ENCODE assay signal across 25 cellular contexts in the genomic region with DNA sequence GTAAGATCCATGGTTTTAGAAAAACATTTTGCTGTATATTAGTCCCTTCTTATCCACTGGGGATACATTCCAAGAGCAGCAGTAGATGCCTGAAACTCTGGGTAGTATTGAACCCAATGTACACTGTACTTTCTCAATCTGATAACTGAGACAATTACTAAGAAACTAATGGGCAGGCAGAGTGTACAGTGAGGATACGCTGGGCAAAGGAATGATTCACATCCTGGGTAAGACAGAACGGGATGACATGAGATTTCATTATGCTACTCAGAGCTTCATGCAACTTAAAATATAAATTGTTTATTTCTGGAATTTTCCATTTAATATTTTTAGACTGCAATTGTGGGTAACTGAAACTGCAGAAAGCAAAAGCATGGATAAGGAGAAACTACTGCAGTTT. TPM values are rescaled to one million over a fixed set of nuclear protein-coding genes. Genes with fewer than 3 reads are reported as not detected.
"Had no signal": no experiment of that assay in that cellular context is flagged by ENCODE, and none has a peak within 500 bp of the region (broad histone marks: within the 10 kb centered on the region; RNA-seq: fewer than 3 reads in every experiment).

No MANE protein-coding gene starts in this region.

- H3K4me3 ChIP-seq: gastrocnemius medialis, left ventricle myocardium inferior, smooth muscle cell, transverse colon, uterus had no signal

- H3K9me3 ChIP-seq: gastrocnemius medialis, left ventricle myocardium inferior, transverse colon, uterus had no signal

- H3K4me1 ChIP-seq: gastrocnemius medialis, left ventricle myocardium inferior, transverse colon, uterus had no signal

- H3K27ac ChIP-seq: gastrocnemius medialis, left ventricle myocardium inferior, transverse colon, uterus had no signal

- DNase-seq: activated CD4-positive, alpha-beta T cell treated with anti-CD3 and anti-CD28 coated beads for 4 hours; activated CD4-positive, alpha-beta T cell treated with anti-CD3 and anti-CD28 coated beads, Interleukin-2, amount 50 U/mL, for 48 hours; activated CD4-positive, CD25-positive, alpha-beta regulatory T cell; activated gamma-delta T cell; activated naive CD4-positive, alpha-beta T cell treated with anti-CD3 and anti-CD28 coated beads, Interleukin-2, amount 50 U/mL, for 16 hours; activated naive CD8-positive, alpha-beta T cell treated with anti-CD3 and anti-CD28 coated beads, Interleukin-2, amount 50 U/mL, for 24 hours; activated T-cell treated with anti-CD3 and anti-CD28 coated beads, Interleukin-2, amount 50 U/mL, for 72 hours; anterior cingulate cortex; caudate nucleus; effector CD8-positive, alpha-beta T cell; gastrocnemius medialis; hippocampal formation; left ventricle myocardium inferior; naive thymus-derived CD4-positive, alpha-beta T cell; occipital lobe; stimulated activated CD4-positive, alpha-beta T cell treated with anti-CD3 and anti-CD28 coated beads, Interleukin-15, amount 100 ng/mL, for 24 hours; stimulated activated naive B cell treated with anti-CD40 and anti-IgM and Interleukin-4, amounts not matched to agents 10 μg/mL and 1 μg/mL and 100 μg/mL, for 72 hours; transverse colon; uterus had no signal

- ATAC-seq: activated naive CD8-positive, alpha-beta T cell treated with anti-CD3 and anti-CD28 coated beads, Interleukin-2, amount 50 U/mL, for 24 hours; activated T-cell treated with anti-CD3 and anti-CD28 coated beads, Interleukin-2, amount 50 U/mL, for 72 hours; gastrocnemius medialis; naive thymus-derived CD4-positive, alpha-beta T cell; sciatic nerve; stimulated activated naive B cell treated with anti-CD40 and anti-IgM and Interleukin-4, amounts not matched to agents 10 μg/mL and 1 μg/mL and 100 μg/mL, for 72 hours had no signal

- H3K27me3 ChIP-seq: gastrocnemius medialis, transverse colon, uterus had no signal

- H3K4me2 ChIP-seq: smooth muscle cell had no signal

- H3K36me3 ChIP-seq: gastrocnemius medialis, left ventricle myocardium inferior, transverse colon, uterus had no signal

RNA-seq across cellular contexts. Expression of gene TEX55, which starts 46.2 kb away (rescaled TPM):
- total RNA-seq: activated T-cell treated with anti-CD3 and anti-CD28 coated beads, Interleukin-2, amount 50 U/mL, for 72 hours; gastrocnemius medialis; left ventricle myocardium inferior; lung microvascular endothelial cell; naive thymus-derived CD4-positive, alpha-beta T cell; neural crest cell; occipital lobe; sciatic nerve; smooth muscle cell; temporal lobe; transverse colon; uterus had no signal
- polyA plus RNA-seq: esophagus; naive thymus-derived CD4-positive, alpha-beta T cell; smooth muscle cell had no signal
